ENCODE assay signal across 20 cellular contexts in the genomic region with DNA sequence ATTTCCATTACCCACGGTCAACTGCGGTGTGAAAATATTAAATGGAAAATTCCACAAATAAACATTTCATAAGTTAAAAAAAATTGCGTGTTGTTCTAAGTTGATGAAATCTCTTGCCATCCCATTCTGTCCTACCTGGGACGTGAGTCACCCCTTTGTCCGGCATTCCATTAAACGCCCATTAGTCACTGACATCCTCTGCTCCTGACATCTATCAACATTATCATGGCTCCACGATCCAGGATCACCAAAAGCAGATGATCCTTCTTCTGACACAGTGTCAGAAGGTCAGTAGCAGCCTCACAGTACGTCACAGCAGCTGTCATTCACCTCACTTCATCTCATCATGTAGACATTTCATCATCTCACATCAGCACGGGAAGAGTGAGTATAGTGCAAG.
DNase-seq lines count a peak whose midpoint lies in the region; FAIRE-seq and TF ChIP-seq lines count a peak whose summit lies in the region.
"Had no signal": no experiment of that assay in that cellular context is flagged by ENCODE, and none has a peak within 500 bp of the region (broad histone marks: within the 10 kb centered on the region; RNA-seq: fewer than 3 reads in every experiment).

No MANE protein-coding gene starts in this region.

- H3K9me3 ChIP-seq in keratinocyte (ENCODE audit: control insufficient read depth, low read depth, low read length): peaks cover 6% of the 10 kb centered on the region
- no peaks in the 10 kb centered on the region for H3K9me3 ChIP-seq in CD4-positive, alpha-beta memory T cell (ENCODE audit: control insufficient read depth in 1 of 2, low read length in 2 of 2)

- no peaks in the 10 kb centered on the region for H3K27me3 Mint-ChIP-seq in CD4-positive, alpha-beta memory T cell
- H3K27me3 Mint-ChIP-seq: natural killer cell treated with Interleukin-12 subunit alpha and Interleukin-12 subunit beta and Interleukin-15 and Interleukin-18, amount 100 ng/mL, for 72 hours; stimulated activated naive CD8-positive, alpha-beta T cell treated with anti-CD3 and anti-CD28 coated beads, Interleukin-15, amount 100 ng/mL, for 72 hours had no signal

- FAIRE-seq in keratinocyte (lab: Jason Lieb, UNC): peak; percentile 84
- FAIRE-seq in GM12892 (lab: Jason Lieb, UNC): no peak
- FAIRE-seq: islet of Langerhans had no signal

- H3K9me1 ChIP-seq in keratinocyte (ENCODE audit: control insufficient read depth, extremely low read depth, insufficient read depth, low read length): no peaks in the 10 kb centered on the region

- no peak for TF ChIP-seq CTCF in brain microvascular endothelial cell (IDR thresholded peaks at IDR 0.05; ENCODE audit: low read depth, low read length, missing control alignments)
- TF ChIP-seq CTCF in keratinocyte (optimal IDR thresholded peaks at IDR 0.05 in 1 of 3, IDR thresholded peaks at IDR 0.05 in 1 of 3, conservative IDR thresholded peaks at IDR 0.05 in 1 of 3; ENCODE audit: extremely low read depth in 1 of 3, insufficient read depth in 2 of 3, low read length in 3 of 3): no peak

- H3K27ac ChIP-seq in brain microvascular endothelial cell: no peak overlapping the region
- H3K27ac ChIP-seq in keratinocyte (ENCODE audit: control insufficient read depth, insufficient read depth, low read length): peak overlapping the region; percentile 87
- no peak overlapping the region for H3K27ac ChIP-seq in CD4-positive, alpha-beta memory T cell (ENCODE audit: low read depth, low read length)
- H3K27ac ChIP-seq: esophagus muscularis mucosa, heart left ventricle, uterus had no signal

- H3K27me3 ChIP-seq in brain microvascular endothelial cell (replicated peaks): no peaks in the 10 kb centered on the region
- no peaks in the 10 kb centered on the region for H3K27me3 ChIP-seq in keratinocyte (ENCODE audit: control insufficient read depth, extremely low read depth, insufficient read depth, low read length)
- no peaks in the 10 kb centered on the region for H3K27me3 ChIP-seq in CD4-positive, alpha-beta memory T cell (ENCODE audit: insufficient read depth, low read length)
- H3K27me3 ChIP-seq: esophagus muscularis mucosa, heart left ventricle, uterus had no signal

- H3K4me1 Mint-ChIP-seq in CD4-positive, alpha-beta memory T cell: peaks cover 6 to 15% (median 9%) of the 10 kb centered on the region in 4 donors

- peaks cover 59 to 71% of the 10 kb centered on the region in 2 donors for H3K36me3 Mint-ChIP-seq in CD4-positive, alpha-beta memory T cell

- intact Hi-C loops in CD4-positive, alpha-beta memory T cell (cut with micrococcal nuclease): no loop called here

- no peak overlapping the region for H2AFZ ChIP-seq in keratinocyte (ENCODE audit: control insufficient read depth, low read length)

- H3K4me3 ChIP-seq in brain microvascular endothelial cell (ENCODE audit: low read depth, low read length): no peak overlapping the region
- H3K4me3 ChIP-seq in keratinocyte (ENCODE audit: control insufficient read depth in 2 of 3, extremely low read depth in 1 of 3, insufficient read depth in 2 of 3, low read depth in 1 of 3, low read length in 3 of 3): no peak overlapping the region
- H3K4me3 ChIP-seq in CD4-positive, alpha-beta memory T cell (ENCODE audit: low read length in 2 of 2): no peak overlapping the region
- H3K4me3 ChIP-seq: esophagus muscularis mucosa, heart left ventricle, uterus had no signal

- H3K79me2 ChIP-seq in keratinocyte (ENCODE audit: control insufficient read depth, insufficient read depth, low read length): no peaks in the 10 kb centered on the region

- H3K4me1 ChIP-seq in keratinocyte (ENCODE audit: control insufficient read depth, extremely low read depth, insufficient read depth, low read length): peaks cover 15% of the 10 kb centered on the region
- H3K4me1 ChIP-seq in CD4-positive, alpha-beta memory T cell (ENCODE audit: insufficient read depth, low read length): peaks cover 7% of the 10 kb centered on the region

- in situ Hi-C loops in Caki2 (cut with HindIII; ENCODE audit: low pct_unique_long_range_greater_than_20kb, low sequenced_read_pairs) (no loop called here), brain microvascular endothelial cell (cut with HindIII; ENCODE audit: low pct_ligation_motif_present, low sequenced_read_pairs) (no loop called here)

- H4K20me1 ChIP-seq in keratinocyte (ENCODE audit: control insufficient read depth, extremely low read depth, insufficient read depth, low read length): no peaks in the 10 kb centered on the region

- peak overlapping the region; percentile 37 for H3K4me2 ChIP-seq in keratinocyte (ENCODE audit: control insufficient read depth, extremely low read depth, insufficient read depth, low read depth, low read length)

- H3K4me3 Mint-ChIP-seq in CD4-positive, alpha-beta memory T cell: no peak overlapping the region
- H3K4me3 Mint-ChIP-seq: natural killer cell treated with Interleukin-12 subunit alpha and Interleukin-12 subunit beta and Interleukin-15 and Interleukin-18, amount 100 ng/mL, for 72 hours; stimulated activated naive CD8-positive, alpha-beta T cell treated with anti-CD3 and anti-CD28 coated beads, Interleukin-15, amount 100 ng/mL, for 72 hours had no signal

- H3K9me3 Mint-ChIP-seq in CD4-positive, alpha-beta memory T cell: peaks cover 0 to 13% (median 6%) of the 10 kb centered on the region in 8 donors
- H3K9me3 Mint-ChIP-seq: natural killer cell treated with Interleukin-12 subunit alpha and Interleukin-12 subunit beta and Interleukin-15 and Interleukin-18, amount 100 ng/mL, for 72 hours; stimulated activated naive CD8-positive, alpha-beta T cell treated with anti-CD3 and anti-CD28 coated beads, Interleukin-15, amount 100 ng/mL, for 72 hours had no signal

- CTCF ChIA-PET in CD4-positive, alpha-beta memory T cell (lab: Charles Lee; ENCODE audit: partially characterized antibody): no interaction called here

- dilution Hi-C loops in keratinocyte (cut with MboI; ENCODE audit: extremely low pct_ligation_motif_present, low sequenced_read_pairs): no loop called here

- H3K36me3 ChIP-seq in brain microvascular endothelial cell (replicated peaks) (no peaks in the 10 kb centered on the region), keratinocyte (ENCODE audit: control insufficient read depth in 2 of 2, extremely low read depth in 1 of 2, insufficient read depth in 2 of 2, low read length in 2 of 2) (peaks cover 0 to 6% of the 10 kb centered on the region in 2 experiments)
- H3K36me3 ChIP-seq in CD4-positive, alpha-beta memory T cell (ENCODE audit: insufficient read depth, low read length): no peaks in the 10 kb centered on the region
- H3K36me3 ChIP-seq: uterus had no signal

- POLR2A ChIA-PET in CD4-positive, alpha-beta memory T cell (lab: Charles Lee; ENCODE audit: partially characterized antibody): no interaction called here

- DNase-seq in Caki2 (ENCODE audit: low read depth) (peak; percentile 79), NCI-H460 (ENCODE audit: extremely low read depth, low read depth) (peak; percentile 12), brain microvascular endothelial cell (peak; percentile 42), keratinocyte (ENCODE audit: low read depth, low spot score) (peak; percentile 45), GM12892 (ENCODE audit: insufficient read length) (no peak), NCI-H1436 treated with DMSO at 0.1 percent for 48 hours (lab: John Stamatoyannopoulos, UW) (no peak), NCI-H774 (lab: John Stamatoyannopoulos, UW) (no peak)
- DNase-seq in CD4-positive, alpha-beta memory T cell: no peak
- DNase-seq: activated CD4-positive, alpha-beta T cell treated with anti-CD3 and anti-CD28 coated beads for 4 hours; activated CD8-positive, alpha-beta memory T cell treated with anti-CD3 and anti-CD28 coated beads, Interleukin-2, amount 50 U/mL, for 48 hours; activated naive CD4-positive, alpha-beta T cell treated with Interleukin-2 at 50 U/mL for 16 hours; heart left ventricle; NCI-H2029; NCI-H510A; stimulated activated CD4-positive, alpha-beta T cell treated with anti-CD3 and anti-CD28 coated beads, Interleukin-15, amount 100 ng/mL, for 24 hours; stimulated activated naive CD8-positive, alpha-beta T cell treated with anti-CD3 and anti-CD28 coated beads, Interleukin-15, amount 100 ng/mL, for 72 hours; uterus had no signal

- TF ChIP-seq POLR2A in GM12892 (IDR thresholded peaks at IDR 0.05; ENCODE audit: low read depth, low read length): no peak

- peak overlapping the region; percentile 26 for H3K9ac ChIP-seq in keratinocyte (ENCODE audit: control insufficient read depth, extremely low read depth, insufficient read depth, low read length)

- peak overlapping the region in 1 of 7 donors; percentile 17 for H3K27ac Mint-ChIP-seq in CD4-positive, alpha-beta memory T cell
- H3K27ac Mint-ChIP-seq: natural killer cell treated with Interleukin-12 subunit alpha and Interleukin-12 subunit beta and Interleukin-15 and Interleukin-18, amount 100 ng/mL, for 72 hours; stimulated activated naive CD8-positive, alpha-beta T cell treated with anti-CD3 and anti-CD28 coated beads, Interleukin-15, amount 100 ng/mL, for 72 hours had no signal

Comparison
In these comparisons a context has a peak if more than half of its experiments do, and no peak if none do; other contexts are left out.
1. DNase-seq: peak in Caki2 (single experiment), NCI-H460 (single experiment), brain microvascular endothelial cell (single experiment) and keratinocyte (single experiment); none in CD4-positive, alpha-beta memory T cell (0 of 5), GM12892 (single experiment), NCI-H1436 treated with DMSO at 0.1 percent for 48 hours (single experiment) and NCI-H774 (single experiment).